8 cellular contexts compared by ENCODE assay signal in the genomic region with DNA sequence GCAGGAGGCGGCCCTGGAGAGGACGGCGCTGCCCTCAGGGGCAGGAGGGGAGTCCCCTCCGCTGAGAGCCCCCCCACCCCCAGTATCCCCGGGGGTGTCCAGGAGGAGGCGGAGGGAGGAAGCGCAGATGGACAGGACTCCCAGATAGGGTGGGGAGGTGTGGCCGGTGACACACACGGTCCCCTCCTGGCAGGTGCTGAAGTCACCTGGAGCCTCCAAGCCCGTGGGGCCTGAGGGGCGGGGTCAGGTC. TPM values are rescaled to one million over a fixed set of nuclear protein-coding genes. Genes with fewer than 3 reads are reported as not detected.
DNase-seq lines count a peak whose midpoint lies in the region; ATAC-seq and TF ChIP-seq lines count a peak whose summit lies in the region.

No MANE protein-coding gene starts in this region.

- peaks cover 6% of the 10 kb centered on the region for H3K27me3 Mint-ChIP-seq in activated CD8-positive, alpha-beta memory T cell treated with anti-CD3 and anti-CD28 coated beads, Interleukin-2, amount 10 ng/mL, durations not matched to agents 7 days and 5 days

- peak overlapping the region; percentile 36 for H3K4me3 Mint-ChIP-seq in activated CD8-positive, alpha-beta memory T cell treated with anti-CD3 and anti-CD28 coated beads, Interleukin-2, amount 10 ng/mL, durations not matched to agents 7 days and 5 days

- CTCF ChIA-PET in activated CD8-positive, alpha-beta memory T cell treated with anti-CD3 and anti-CD28 coated beads, Interleukin-2, amount 10 ng/mL, durations not matched to agents 7 days and 5 days (lab: Charles Lee): interaction anchor here (1.0 kb wide), 1 partner anchor 10 kb away, joined by 5 read pairs; no protein-coding TSS in a partner anchor

- no peaks in the 10 kb centered on the region for H3K27me3 ChIP-seq in ascending aorta
- H3K27me3 ChIP-seq in kidney epithelial cell (ENCODE audit: control insufficient read depth, insufficient read depth, low read length): peaks cover 2% of the 10 kb centered on the region
- peaks cover 0 to 18% of the 10 kb centered on the region in 2 donors for H3K27me3 ChIP-seq in tibial artery

- peak overlapping the region; percentile 70 to 81 for H3K4me3 ChIP-seq in ascending aorta
- peak overlapping the region; percentile 67 for H3K4me3 ChIP-seq in kidney epithelial cell (ENCODE audit: low read depth, low read length)
- H3K4me3 ChIP-seq in tibial artery: peak overlapping the region; percentile 46 to 52

- peaks cover 15% of the 10 kb centered on the region for H3K4me1 Mint-ChIP-seq in activated CD8-positive, alpha-beta memory T cell treated with anti-CD3 and anti-CD28 coated beads, Interleukin-2, amount 10 ng/mL, durations not matched to agents 7 days and 5 days

- H3K4me1 ChIP-seq in ascending aorta: peaks cover 11 to 14% of the 10 kb centered on the region in 2 donors
- H3K4me1 ChIP-seq in tibial artery: peaks cover 0 to 32% (median 23%) of the 10 kb centered on the region in 4 donors

- no peak for ATAC-seq in activated CD8-positive, alpha-beta memory T cell treated with anti-CD3 and anti-CD28 coated beads, Interleukin-2, amount 10 ng/mL, durations not matched to agents 7 days and 5 days
- ATAC-seq in GM21825 (IDR thresholded peaks at IDR 0.05; ENCODE audit: unreplicated experiment): no peak
- ATAC-seq in HG03460 (IDR thresholded peaks at IDR 0.05; ENCODE audit: unreplicated experiment): no peak

- H3K27ac ChIP-seq in ascending aorta (no peak overlapping the region), tibial artery (no peak overlapping the region)

- H3K9me3 ChIP-seq in ascending aorta: no peaks in the 10 kb centered on the region
- no peaks in the 10 kb centered on the region for H3K9me3 ChIP-seq in tibial artery

- no peaks in the 10 kb centered on the region for H3K36me3 Mint-ChIP-seq in activated CD8-positive, alpha-beta memory T cell treated with anti-CD3 and anti-CD28 coated beads, Interleukin-2, amount 10 ng/mL, durations not matched to agents 7 days and 5 days

- H3K27ac Mint-ChIP-seq in activated CD8-positive, alpha-beta memory T cell treated with anti-CD3 and anti-CD28 coated beads, Interleukin-2, amount 10 ng/mL, durations not matched to agents 7 days and 5 days: no peak overlapping the region

- no peak for DNase-seq in activated CD8-positive, alpha-beta memory T cell treated with anti-CD3 and anti-CD28 coated beads, Interleukin-2, amount 10 ng/mL, durations not matched to agents 7 days and 5 days
- no peak for DNase-seq in activated CD8-positive, alpha-beta memory T cell treated with anti-CD3 and anti-CD28 coated beads, Interleukin-2, amount 50 U/mL, for 4 hours
- no peak for DNase-seq in ascending aorta (ENCODE audit: low spot score in 2 of 2)
- DNase-seq in kidney epithelial cell (ENCODE audit: low read depth): no peak
- no peak for DNase-seq in tibial artery
- DNase-seq in posterior vena cava (ENCODE audit: low spot score): no peak

- TF ChIP-seq CTCF in ascending aorta (IDR thresholded peaks at IDR 0.05) (no peak), kidney epithelial cell (IDR thresholded peaks at IDR 0.05; ENCODE audit: insufficient read depth, low read length, poor library complexity, severe bottlenecking) (no peak), tibial artery (IDR thresholded peaks at IDR 0.05) (no peak)

- no peaks in the 10 kb centered on the region for H3K9me3 Mint-ChIP-seq in activated CD8-positive, alpha-beta memory T cell treated with anti-CD3 and anti-CD28 coated beads, Interleukin-2, amount 10 ng/mL, durations not matched to agents 7 days and 5 days (ENCODE audit: low read depth)

- intact Hi-C loops in ascending aorta (cut with DNase I) (no loop called here), tibial artery (cut with DNase I; ENCODE audit: low total_unique reads) (loop anchor here (10.0 kb wide), 1 partner anchor 83 kb away; a partner anchor contains a TSS), posterior vena cava (cut with DNase I) (no loop called here)

- H3K36me3 ChIP-seq in ascending aorta: no peaks in the 10 kb centered on the region
- H3K36me3 ChIP-seq in kidney epithelial cell (ENCODE audit: control insufficient read depth, insufficient read depth, low read length): no peaks in the 10 kb centered on the region
- no peaks in the 10 kb centered on the region for H3K36me3 ChIP-seq in tibial artery

RNA-seq across cellular contexts. Expression of a gene that starts 1.4 kb away (rescaled TPM):
- 10 to 100 TPM in 1 of 2 experiments, 1 to 10 TPM in 1; 8.0 to 15.9 TPM for total RNA-seq in activated CD8-positive, alpha-beta memory T cell treated with anti-CD3 and anti-CD28 coated beads, Interleukin-2, amount 10 ng/mL, durations not matched to agents 7 days and 5 days
- total RNA-seq in ascending aorta (37.0 TPM), kidney epithelial cell (40.8 and 41.1 TPM in 2 replicates), posterior vena cava (10 to 100 TPM; 11.7 to 27.3 TPM)

RNA-seq across cellular contexts. Expression of a gene that starts 6.2 kb away (rescaled TPM):
- total RNA-seq in activated CD8-positive, alpha-beta memory T cell treated with anti-CD3 and anti-CD28 coated beads, Interleukin-2, amount 10 ng/mL, durations not matched to agents 7 days and 5 days: 10 to 100 TPM; 50.0 to 53.6 TPM
- total RNA-seq in ascending aorta (80.6 TPM), kidney epithelial cell (18.6 and 30.7 TPM in 2 replicates), posterior vena cava (10 to 100 TPM; 28.3 to 28.7 TPM)

RNA-seq across cellular contexts. Expression of a gene that starts 25.0 kb away (rescaled TPM):
- total RNA-seq in activated CD8-positive, alpha-beta memory T cell treated with anti-CD3 and anti-CD28 coated beads, Interleukin-2, amount 10 ng/mL, durations not matched to agents 7 days and 5 days: 10 to 100 TPM; 16.3 to 19.3 TPM
- total RNA-seq in ascending aorta: 14.0 TPM
- total RNA-seq in kidney epithelial cell: 14.4 and 17.7 TPM in 2 replicates
- 1 to 10 TPM; 6.9 to 8.8 TPM for total RNA-seq in posterior vena cava

RNA-seq across cellular contexts. Expression of a gene that starts 44.6 kb away (rescaled TPM):
- not detected for total RNA-seq in activated CD8-positive, alpha-beta memory T cell treated with anti-CD3 and anti-CD28 coated beads, Interleukin-2, amount 10 ng/mL, durations not matched to agents 7 days and 5 days
- total RNA-seq in ascending aorta (119 TPM), kidney epithelial cell (97.0 and 119 TPM in 2 replicates), posterior vena cava (1 to 10 TPM; 5.4 to 7.0 TPM)

RNA-seq across cellular contexts. Expression of a gene that starts 55.9 kb away (rescaled TPM):
- total RNA-seq in activated CD8-positive, alpha-beta memory T cell treated with anti-CD3 and anti-CD28 coated beads, Interleukin-2, amount 10 ng/mL, durations not matched to agents 7 days and 5 days: 10 to 100 TPM; 62.6 to 62.7 TPM
- total RNA-seq in ascending aorta (50.8 TPM), kidney epithelial cell (47.7 and 56.9 TPM in 2 replicates), posterior vena cava (10 to 100 TPM; 35.7 to 38.1 TPM)
